1 cellular context compared by ENCODE assay signal in the genomic region with DNA sequence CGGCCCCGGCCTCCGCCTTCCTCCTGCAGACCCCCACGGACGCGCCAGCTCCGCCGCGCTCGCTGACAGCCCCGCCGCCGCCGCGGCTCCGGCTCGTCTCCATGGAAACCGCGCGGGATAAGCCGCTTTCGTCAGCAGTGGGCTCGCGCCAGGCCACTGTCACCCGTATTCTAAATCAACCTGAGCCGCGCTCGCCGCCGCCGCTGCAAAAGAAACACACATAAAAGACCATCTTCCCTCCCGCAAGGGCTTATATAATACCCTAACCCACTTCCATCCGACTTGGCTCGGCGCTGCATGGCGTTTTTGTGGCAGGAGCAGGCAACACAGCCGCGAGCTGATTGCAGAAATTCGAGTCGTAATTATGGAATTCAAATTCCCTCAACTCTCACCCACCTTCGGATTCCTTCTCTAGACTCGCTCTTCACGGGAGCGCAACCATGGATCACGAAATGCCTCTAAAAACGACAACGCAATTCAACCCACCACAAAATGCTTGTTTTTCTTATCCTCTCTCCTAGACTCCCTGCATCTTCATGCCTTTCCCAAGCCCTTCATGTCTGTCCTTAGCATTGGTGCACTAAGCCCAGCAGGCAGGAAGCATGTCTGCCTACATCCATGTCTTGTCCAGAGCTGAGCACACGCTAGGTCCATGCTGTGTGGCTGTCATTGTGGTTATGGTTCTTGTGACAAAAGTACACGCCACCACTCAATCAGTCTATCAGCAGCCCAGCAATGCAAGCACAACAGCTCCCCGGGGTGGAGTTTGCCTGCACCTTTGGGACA.
A peak's percentile ranks its signal among the peaks of the same experiment; 100 is the strongest.
TF ChIP-seq lines count a peak whose summit lies in the region.

A gene with protein sequence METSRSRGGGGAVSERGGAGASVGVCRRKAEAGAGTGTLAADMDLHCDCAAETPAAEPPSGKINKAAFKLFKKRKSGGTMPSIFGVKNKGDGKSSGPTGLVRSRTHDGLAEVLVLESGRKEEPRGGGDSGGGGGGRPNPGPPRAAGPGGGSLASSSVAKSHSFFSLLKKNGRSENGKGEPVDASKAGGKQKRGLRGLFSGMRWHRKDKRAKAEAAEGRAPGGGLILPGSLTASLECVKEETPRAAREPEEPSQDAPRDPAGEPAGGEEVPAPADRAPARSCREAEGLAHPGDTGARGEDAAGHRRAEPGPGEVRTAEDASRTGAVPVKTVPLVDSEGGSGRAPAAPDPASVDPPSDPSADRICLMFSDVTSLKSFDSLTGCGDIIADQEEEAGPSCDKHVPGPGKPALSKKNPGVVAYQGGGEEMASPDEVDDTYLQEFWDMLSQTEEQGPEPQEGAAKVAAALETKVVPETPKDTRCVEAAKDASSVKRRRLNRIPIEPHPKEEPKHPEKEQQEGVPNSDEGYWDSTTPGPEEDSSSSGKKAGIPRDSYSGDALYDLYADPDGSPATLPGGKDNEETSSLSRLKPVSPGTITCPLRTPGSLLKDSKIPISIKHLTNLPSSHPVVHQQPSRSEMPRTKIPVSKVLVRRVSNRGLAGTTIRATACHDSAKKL (minus strand): TSS at position 772 of the 786 bp plus-strand sequence. CDS start 669 bp downstream, at position 103.

TF ChIP-seq in HEK293, 187 proteins besides CTCF, POLR2A, EP300 and RAD21 (continued from another document):
- TF ChIP-seq TRIM28 (IDR thresholded peaks at IDR 0.05; ENCODE audit: borderline replicate concordance, low read length) = peak; percentile 25; the same call in 1 of the 2 replicates
- no peak for TF ChIP-seq ZNF169 (tag by site-specific recombination; IDR thresholded peaks at IDR 0.05)
- peak; percentile 20; the same call in 1 of the 2 replicates for TF ChIP-seq ZNF600 (tag by site-specific recombination; IDR thresholded peaks at IDR 0.05)
- no peak for TF ChIP-seq ZFP41 (tag by site-specific recombination; IDR thresholded peaks at IDR 0.05; ENCODE audit: borderline replicate concordance)
- TF ChIP-seq ZNF776 (tag by site-specific recombination; IDR thresholded peaks at IDR 0.05; ENCODE audit: borderline replicate concordance) = no peak
- TF ChIP-seq ZNF335 (tag by site-specific recombination; conservative IDR thresholded peaks at IDR 0.05) = peak; percentile 96
- TF ChIP-seq YY1 (tag by site-specific recombination; IDR thresholded peaks at IDR 0.05) = no peak
- no peak for TF ChIP-seq ZNF302 (tag by site-specific recombination; IDR thresholded peaks at IDR 0.05; ENCODE audit: low read depth)
- TF ChIP-seq GLIS1 (tag by site-specific recombination; IDR thresholded peaks at IDR 0.05) = peak; percentile 19; the same call in 1 of the 2 replicates
- TF ChIP-seq ZIC2 (tag by site-specific recombination; IDR thresholded peaks at IDR 0.05) = peak; percentile 65
- TF ChIP-seq ZFHX2 (tag by site-specific recombination; conservative IDR thresholded peaks at IDR 0.05) = no peak
- TF ChIP-seq, protein P1, sequence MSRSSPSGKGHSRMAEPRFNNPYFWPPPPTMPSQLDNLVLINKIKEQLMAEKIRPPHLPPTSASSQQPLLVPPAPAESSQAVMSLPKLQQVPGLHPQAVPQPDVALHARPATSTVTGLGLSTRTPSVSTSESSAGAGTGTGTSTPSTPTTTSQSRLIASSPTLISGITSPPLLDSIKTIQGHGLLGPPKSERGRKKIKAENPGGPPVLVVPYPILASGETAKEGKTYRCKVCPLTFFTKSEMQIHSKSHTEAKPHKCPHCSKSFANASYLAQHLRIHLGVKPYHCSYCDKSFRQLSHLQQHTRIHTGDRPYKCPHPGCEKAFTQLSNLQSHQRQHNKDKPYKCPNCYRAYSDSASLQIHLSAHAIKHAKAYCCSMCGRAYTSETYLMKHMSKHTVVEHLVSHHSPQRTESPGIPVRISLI (tag by site-specific recombination; IDR thresholded peaks at IDR 0.05) = no peak
- no peak for TF ChIP-seq ZEB2 (tag by site-specific recombination; IDR thresholded peaks at IDR 0.05)
